Comparison of ENCODE assay signal across 28 cellular contexts in the genomic region with DNA sequence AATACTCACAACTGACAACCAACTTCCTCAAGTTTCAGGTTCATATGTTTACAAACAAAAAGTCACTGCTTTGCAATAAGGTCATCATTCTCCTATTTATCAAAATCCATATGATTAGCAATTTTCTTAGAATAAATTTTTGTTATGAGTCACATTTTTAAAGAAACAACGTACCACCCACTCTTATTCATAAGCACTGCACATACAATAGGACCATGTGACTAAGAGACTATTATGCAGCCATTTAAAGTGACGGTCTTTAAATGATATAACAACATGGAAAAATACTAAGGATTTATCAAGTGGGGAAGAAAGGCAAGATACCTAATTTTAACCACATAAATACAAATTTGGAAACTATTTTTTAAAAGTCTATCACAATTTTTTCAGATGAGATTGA. TPM values are rescaled to one million over a fixed set of nuclear protein-coding genes. Genes with fewer than 3 reads are reported as not detected.
DNase-seq lines count a peak whose midpoint lies in the region; ATAC-seq, FAIRE-seq and TF ChIP-seq lines count a peak whose summit lies in the region.
"Had no signal": no experiment of that assay in that cellular context is flagged by ENCODE, and none has a peak within 500 bp of the region (broad histone marks: within the 10 kb centered on the region; RNA-seq: fewer than 3 reads in every experiment).

No MANE protein-coding gene starts in this region.

- peak overlapping the region; percentile 35 for H3K27ac Mint-ChIP-seq in T-helper 1 cell treated with Interleukin-12 subunit alpha and Interleukin-12 subunit beta and Interleukin-4 antibody, amounts not matched to agents 30 μg/mL and 1 μg/mL, for 36 hours
- H3K27ac Mint-ChIP-seq in WTC11 = 0 out of 2 replicates have a peak overlapping the region, but pooled peaks have one; percentile 42
- H3K27ac Mint-ChIP-seq in Calu3 (ENCODE audit: unreplicated experiment) = no peak overlapping the region
- H3K27ac Mint-ChIP-seq: activated naive CD4-positive, alpha-beta T cell treated with anti-CD3 and anti-CD28 coated beads for 36 hours; CD4-positive, CD25-positive, alpha-beta regulatory T cell had no signal

- H3K4me1 ChIP-seq in A549 (peaks cover 40% of the 10 kb centered on the region), foreskin keratinocyte (peaks cover 9% of the 10 kb centered on the region), right lobe of liver (peaks cover 0 to 9% (median 0%) of the 10 kb centered on the region in 4 donors)

- peak overlapping the region; percentile 39; the same call in 1 of the 3 replicates for H3K4me2 ChIP-seq in A549

- no peaks in the 10 kb centered on the region for H3K9me3 Mint-ChIP-seq in T-helper 1 cell treated with Interleukin-12 subunit alpha and Interleukin-12 subunit beta and Interleukin-4 antibody, amounts not matched to agents 30 μg/mL and 1 μg/mL, for 36 hours
- H3K9me3 Mint-ChIP-seq in WTC11 (no peaks in the 10 kb centered on the region), Calu3 (ENCODE audit: low read depth, unreplicated experiment) (no peaks in the 10 kb centered on the region)
- H3K9me3 Mint-ChIP-seq: activated naive CD4-positive, alpha-beta T cell treated with anti-CD3 and anti-CD28 coated beads for 36 hours; CD4-positive, CD25-positive, alpha-beta regulatory T cell; effector memory CD8-positive, alpha-beta T cell; neural crest cell had no signal

- H3K4me3 ChIP-seq in A549 = no peak overlapping the region
- no peak overlapping the region for H3K4me3 ChIP-seq in right lobe of liver
- H3K4me3 ChIP-seq: spleen, suprapubic skin had no signal

- CTCF ChIA-PET in A549 (lab: Yijun Ruan, JAX) = no interaction called here
- CTCF ChIA-PET in WTC11 (lab: Charles Lee) = no interaction called here
- CTCF ChIA-PET in Calu3 (lab: Charles Lee) = no interaction called here

- TF ChIP-seq RAD21 in A549 (conservative IDR thresholded peaks at IDR 0.05 in 1 of 2, IDR thresholded peaks at IDR 0.05 in 1 of 2) = no peak

- peaks cover 44% of the 10 kb centered on the region for H3K4me1 Mint-ChIP-seq in T-helper 1 cell treated with Interleukin-12 subunit alpha and Interleukin-12 subunit beta and Interleukin-4 antibody, amounts not matched to agents 30 μg/mL and 1 μg/mL, for 36 hours (ENCODE audit: low read depth)
- H3K4me1 Mint-ChIP-seq in WTC11 (peaks cover 39% of the 10 kb centered on the region), Calu3 (ENCODE audit: low read depth, unreplicated experiment) (peaks cover 25% of the 10 kb centered on the region)

- H3K9me3 ChIP-seq in A549 (no peaks in the 10 kb centered on the region), right lobe of liver (no peaks in the 10 kb centered on the region)
- H3K9me3 ChIP-seq: spleen, suprapubic skin had no signal

- WGBS in A549 (ENCODE audit: missing lambda C conversion rate) = 61% methylated on average over 2 of the region's 2 CpGs
- 90% methylated on average over 2 of the region's 2 CpGs for WGBS in right lobe of liver (ENCODE audit: insufficient coverage, low coverage, low lambda C conversion rate, missing lambda C conversion rate)

- H3K27me3 ChIP-seq in foreskin keratinocyte (no peaks in the 10 kb centered on the region), right lobe of liver (no peaks in the 10 kb centered on the region)
- H3K27me3 ChIP-seq: spleen, suprapubic skin had no signal

- no TSS peak for BruUV-seq in Calu3 (replicated peaks; lab: Mats Ljungman, UMichigan)

- H3K27me3 Mint-ChIP-seq in T-helper 1 cell treated with Interleukin-12 subunit alpha and Interleukin-12 subunit beta and Interleukin-4 antibody, amounts not matched to agents 30 μg/mL and 1 μg/mL, for 36 hours (ENCODE audit: low read depth) = no peaks in the 10 kb centered on the region
- H3K27me3 Mint-ChIP-seq in WTC11 (ENCODE audit: low read depth) = no peaks in the 10 kb centered on the region
- H3K27me3 Mint-ChIP-seq in Calu3 (ENCODE audit: unreplicated experiment) = no peaks in the 10 kb centered on the region
- H3K27me3 Mint-ChIP-seq: CD4-positive, CD25-positive, alpha-beta regulatory T cell; effector memory CD8-positive, alpha-beta T cell had no signal

- DNase-seq in T-helper 1 cell (no peak), A549 (ENCODE audit: low read depth in 1 of 2, low spot score in 1 of 2) (no peak), WTC11 (ENCODE audit: low spot score) (no peak), foreskin keratinocyte (no peak), right lobe of liver (no peak), GM19239 (ENCODE audit: insufficient read length, low spot score) (no peak), Calu3 (no peak)
- DNase-seq: activated CD4-positive, alpha-beta T cell treated with anti-CD3 and anti-CD28 coated beads, Interleukin-2, amount 50 U/mL, for 4 hours; activated naive CD4-positive, alpha-beta T cell treated with anti-CD3 and anti-CD28 coated beads for 36 hours; anterior cingulate cortex; caudate nucleus; CD4-positive, CD25-positive, alpha-beta regulatory T cell; cortex of kidney; effector memory CD8-positive, alpha-beta T cell; foreskin melanocyte; IMR-90; left cardiac atrium; mammary epithelial cell; NCI-H446 treated with DMSO at 0.1 percent for 48 hours; NCI-H82; right cardiac atrium; spleen had no signal

- H3K36me3 Mint-ChIP-seq in T-helper 1 cell treated with Interleukin-12 subunit alpha and Interleukin-12 subunit beta and Interleukin-4 antibody, amounts not matched to agents 30 μg/mL and 1 μg/mL, for 36 hours (ENCODE audit: low read depth) = peaks cover 21% of the 10 kb centered on the region
- H3K36me3 Mint-ChIP-seq in WTC11 (peaks cover 16% of the 10 kb centered on the region), Calu3 (ENCODE audit: insufficient read depth, unreplicated experiment) (no peaks in the 10 kb centered on the region)

- ATAC-seq in A549 (no peak), WTC11 (no peak), foreskin keratinocyte (peak; percentile 59), right lobe of liver (no peak)
- ATAC-seq: effector memory CD8-positive, alpha-beta T cell had no signal

- TF ChIP-seq CTCF in A549 (IDR thresholded peaks at IDR 0.05) (no peak), WTC11 (IDR thresholded peaks at IDR 0.05) (no peak), foreskin keratinocyte (conservative IDR thresholded peaks at IDR 0.05) (no peak), right lobe of liver (IDR thresholded peaks at IDR 0.05) (no peak), Calu3 (IDR thresholded peaks at IDR 0.05; ENCODE audit: unreplicated experiment) (no peak)

- peaks cover 0 to 22% (median 13%) of the 10 kb centered on the region in 4 donors for H3K36me3 ChIP-seq in right lobe of liver

- H3K4me3 Mint-ChIP-seq in T-helper 1 cell treated with Interleukin-12 subunit alpha and Interleukin-12 subunit beta and Interleukin-4 antibody, amounts not matched to agents 30 μg/mL and 1 μg/mL, for 36 hours = no peak overlapping the region
- H3K4me3 Mint-ChIP-seq in WTC11 = no peak overlapping the region
- H3K4me3 Mint-ChIP-seq in Calu3 (ENCODE audit: low read depth, unreplicated experiment) = no peak overlapping the region
- H3K4me3 Mint-ChIP-seq: activated naive CD4-positive, alpha-beta T cell treated with anti-CD3 and anti-CD28 coated beads for 36 hours; CD4-positive, CD25-positive, alpha-beta regulatory T cell; effector memory CD8-positive, alpha-beta T cell; neural crest cell had no signal

- H3K27ac ChIP-seq in A549 = no peak overlapping the region
- no peak overlapping the region for H3K27ac ChIP-seq in foreskin keratinocyte
- H3K27ac ChIP-seq in right lobe of liver = no peak overlapping the region
- H3K27ac ChIP-seq: 22Rv1, parathyroid adenoma, spleen, suprapubic skin had no signal

- TF ChIP-seq POLR2A in A549 (IDR thresholded peaks at IDR 0.05; ENCODE audit: low read length) (no peak), right lobe of liver (IDR thresholded peaks at IDR 0.05) (no peak)

- TF ChIP-seq EP300 in A549 (IDR thresholded peaks at IDR 0.05) = no peak

- intact Hi-C loops in right lobe of liver (cut with DNase I) = no loop called here
- intact Hi-C loops in Calu3 (cut with micrococcal nuclease; ENCODE audit: unreplicated experiment) = no loop called here

- FAIRE-seq in A549 (lab: Jason Lieb, UNC) (no peak), GM19239 (lab: Jason Lieb, UNC) (no peak)
- FAIRE-seq: H54 had no signal

- POLR2A ChIA-PET in A549 (lab: Yijun Ruan, JAX) = no interaction called here
- POLR2A ChIA-PET in WTC11 (lab: Charles Lee) = no interaction called here

TF ChIP-seq in A549, 52 proteins besides CTCF, POLR2A, EP300 and RAD21:
- TF ChIP-seq RARB (CRISPR knock-in tag; IDR thresholded peaks at IDR 0.05) (no peak), ZSCAN20 (CRISPR knock-in tag; IDR thresholded peaks at IDR 0.05) (no peak), FOSL2 (IDR thresholded peaks at IDR 0.05) (no peak), FOSL2 (CRISPR knock-in tag; IDR thresholded peaks at IDR 0.05) (0 out of 2 replicates have a peak, but pooled peaks have one; percentile 4)

TF ChIP-seq in WTC11, 78 proteins besides CTCF, POLR2A, EP300 and RAD21:
- no peak for TF ChIP-seq NFYB (CRISPR knock-in tag; conservative IDR thresholded peaks at IDR 0.05; ENCODE audit: low read depth)
- no peak for TF ChIP-seq KAT7 (CRISPR knock-in tag; IDR thresholded peaks at IDR 0.05; ENCODE audit: borderline replicate concordance)
- no peak for TF ChIP-seq ESRRA (CRISPR knock-in tag; IDR thresholded peaks at IDR 0.05; ENCODE audit: borderline replicate concordance)
- no peak for TF ChIP-seq MYBL2 (CRISPR knock-in tag; IDR thresholded peaks at IDR 0.05)
- TF ChIP-seq CREM (CRISPR knock-in tag; IDR thresholded peaks at IDR 0.05) = no peak
- TF ChIP-seq, protein P1, sequence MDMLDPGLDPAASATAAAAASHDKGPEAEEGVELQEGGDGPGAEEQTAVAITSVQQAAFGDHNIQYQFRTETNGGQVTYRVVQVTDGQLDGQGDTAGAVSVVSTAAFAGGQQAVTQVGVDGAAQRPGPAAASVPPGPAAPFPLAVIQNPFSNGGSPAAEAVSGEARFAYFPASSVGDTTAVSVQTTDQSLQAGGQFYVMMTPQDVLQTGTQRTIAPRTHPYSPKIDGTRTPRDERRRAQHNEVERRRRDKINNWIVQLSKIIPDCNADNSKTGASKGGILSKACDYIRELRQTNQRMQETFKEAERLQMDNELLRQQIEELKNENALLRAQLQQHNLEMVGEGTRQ (CRISPR knock-in tag; IDR thresholded peaks at IDR 0.05) = no peak
- TF ChIP-seq ETV6 (CRISPR knock-in tag; IDR thresholded peaks at IDR 0.05) = no peak
- TF ChIP-seq SMAD4 (CRISPR knock-in tag; IDR thresholded peaks at IDR 0.05) = no peak

RNA-seq across cellular contexts. Expression of a gene that starts 40.0 kb away (rescaled TPM):
- polyA plus RNA-seq in A549 (2011; rRNA removed) = 34.2 and 36.4 TPM in 2 replicates
- 16.0 and 19.3 TPM in 2 replicates for polyA plus RNA-seq in A549 (2012; cell fraction: cytosol; rRNA removed)
- 14.8 and 16.7 TPM in 2 replicates for polyA plus RNA-seq in A549 (2012; cell fraction: nucleus; rRNA removed)
- 16.3 to 18.9 TPM (median 16.8 TPM) in 3 replicates for polyA plus RNA-seq in A549 (2017; fragmentation: RNase III; extraction: RNeasy Plus Mini Kit Qiagen cat#74134 plus additional on column Dnase treatment)
- 30.2 and 31.6 TPM in 2 replicates for polyA minus RNA-seq in A549 (2011; rRNA and poly(A)+ RNA removed)
- 51.0 to 55.1 TPM (median 54.6 TPM) in 3 replicates for total RNA-seq in WTC11 (2021)
- 60.1 and 60.4 TPM in 2 replicates for total RNA-seq in foreskin keratinocyte
- 40.3 and 42.6 TPM in 2 replicates for polyA plus RNA-seq in foreskin keratinocyte
- total RNA-seq in right lobe of liver = 10 to 100 TPM; 17.0 to 68.0 (median 34.0) TPM
- 24.1 and 29.5 TPM in 2 replicates for total RNA-seq in Calu3 (2022)
